Comparison of ENCODE assay signal across 22 cellular contexts in the genomic region with DNA sequence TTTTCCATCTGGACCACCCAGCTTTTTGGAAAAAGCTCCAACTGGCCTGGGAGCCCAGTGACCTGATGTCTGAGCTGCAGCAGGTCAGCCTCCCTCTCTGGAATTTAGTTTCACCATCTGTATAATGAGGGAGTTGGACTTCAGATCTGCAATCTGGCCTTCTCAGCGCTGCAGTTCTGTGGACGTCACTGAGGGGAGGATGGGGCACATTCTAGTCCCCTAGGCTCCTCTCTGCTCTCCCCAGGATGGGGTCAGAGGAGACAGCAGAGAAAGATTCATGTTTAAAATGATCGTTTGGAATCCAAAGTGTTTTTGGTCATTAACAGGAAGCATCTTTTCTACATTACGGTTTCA. TPM values are rescaled to one million over a fixed set of nuclear protein-coding genes. Genes with fewer than 3 reads are reported as not detected.
DNase-seq lines count a peak whose midpoint lies in the region; ATAC-seq and TF ChIP-seq lines count a peak whose summit lies in the region.
"Had no signal": no experiment of that assay in that cellular context is flagged by ENCODE, and none has a peak within 500 bp of the region (broad histone marks: within the 10 kb centered on the region; RNA-seq: fewer than 3 reads in every experiment).

No MANE protein-coding gene starts in this region.

- no peak overlapping the region for H2AFZ ChIP-seq in smooth muscle cell (ENCODE audit: low read depth)

- H3K27me3 Mint-ChIP-seq in endodermal cell (ENCODE audit: insufficient read depth) = peaks cover 41% of the 10 kb centered on the region

- no peaks in the 10 kb centered on the region for H3K36me3 Mint-ChIP-seq in endodermal cell (ENCODE audit: low read depth)
- H3K36me3 Mint-ChIP-seq: CD8-positive, alpha-beta memory T cell; IgD-negative memory B cell had no signal

- H3K36me3 ChIP-seq in endodermal cell (ENCODE audit: control insufficient read depth, insufficient read depth, low read length) (no peaks in the 10 kb centered on the region), smooth muscle cell (ENCODE audit: low read depth) (no peaks in the 10 kb centered on the region)
- H3K36me3 ChIP-seq: BE2C had no signal

- H3K4me1 ChIP-seq in endodermal cell (ENCODE audit: control insufficient read depth, insufficient read depth, low read length) = no peaks in the 10 kb centered on the region
- H3K4me1 ChIP-seq in smooth muscle cell (ENCODE audit: low read depth) = no peaks in the 10 kb centered on the region

- no peaks in the 10 kb centered on the region for H4K20me1 ChIP-seq in smooth muscle cell (ENCODE audit: low read depth)

- no peaks in the 10 kb centered on the region for H3K9me3 ChIP-seq in endodermal cell (ENCODE audit: control insufficient read depth, low read length)
- H3K9me3 ChIP-seq in smooth muscle cell (replicated peaks; ENCODE audit: low read depth) = no peaks in the 10 kb centered on the region
- H3K9me3 ChIP-seq: BE2C had no signal

- H3K4me3 ChIP-seq in endodermal cell (ENCODE audit: low read length) (no peak overlapping the region), smooth muscle cell (no peak overlapping the region)
- H3K4me3 ChIP-seq: SK-N-MC had no signal

- WGBS in endodermal cell (ENCODE audit: insufficient coverage in 1 of 2, insufficient read length in 1 of 2), 2 experiments = 84 to 90% methylated on average over 2 to 4 of the region's 4 CpGs
- 89% methylated on average over 4 of the region's 4 CpGs for WGBS in smooth muscle cell (ENCODE audit: low lambda C conversion rate)

- peaks cover 10% of the 10 kb centered on the region for H3K27me3 ChIP-seq in endodermal cell (ENCODE audit: control insufficient read depth, insufficient read depth, low read length, poor library complexity, severe bottlenecking)
- H3K27me3 ChIP-seq in smooth muscle cell (ENCODE audit: low read depth) = peaks cover 15% of the 10 kb centered on the region
- H3K27me3 ChIP-seq: BE2C had no signal

- ATAC-seq in activated CD4-positive, CD25-positive, alpha-beta regulatory T cell treated with anti-CD3 and anti-CD28 coated beads, Interleukin-2, amount 50 U/mL, for 24 hours = no peak

- no peak overlapping the region for H3K9ac ChIP-seq in endodermal cell (ENCODE audit: extremely low read depth, low read length, poor library complexity, severe bottlenecking)
- H3K9ac ChIP-seq in smooth muscle cell (ENCODE audit: low read depth) = no peak overlapping the region
- H3K9ac ChIP-seq: KMS-11 had no signal

- H3K27ac Mint-ChIP-seq in endodermal cell = no peak overlapping the region
- H3K27ac Mint-ChIP-seq: IgD-negative memory B cell had no signal

- H3K4me1 Mint-ChIP-seq in endodermal cell = peaks cover 3% of the 10 kb centered on the region

- no peak overlapping the region for H3K4me3 Mint-ChIP-seq in endodermal cell
- H3K4me3 Mint-ChIP-seq: CD8-positive, alpha-beta memory T cell; IgD-negative memory B cell had no signal

- TF ChIP-seq CTCF in endodermal cell (conservative IDR thresholded peaks at IDR 0.05) (no peak), smooth muscle cell (IDR thresholded peaks at IDR 0.05; ENCODE audit: borderline replicate concordance, insufficient read depth, poor library complexity, severe bottlenecking) (no peak)

- no peaks in the 10 kb centered on the region for H3F3A ChIP-seq in smooth muscle cell (ENCODE audit: low read depth)

- DNase-seq in Ammon's horn (ENCODE audit: low spot score) = peak; percentile 1
- peak; percentile 28 for DNase-seq in endodermal cell
- peak; percentile 12 for DNase-seq in left kidney (ENCODE audit: low read depth, low spot score)
- peak; percentile 1 for DNase-seq in stimulated activated CD8-positive, alpha-beta memory T cell treated with anti-CD3 and anti-CD28 coated beads, Interleukin-4, amount 100 ng/mL, for 48 hours
- DNase-seq in NOMO-1 (lab: John Stamatoyannopoulos, UW; ENCODE audit: unreplicated experiment in 2 of 2) = no peak
- no peak for DNase-seq in smooth muscle cell (lab: John Stamatoyannopoulos, UW; ENCODE audit: unreplicated experiment)
- DNase-seq: BE2C; CD8-positive, alpha-beta memory T cell; DMS153; DND-41; NCI-H1048; NCI-H1694; NCI-H446 treated with DMSO at 0.1 percent for 48 hours; NCI-H526 had no signal

- H3K79me2 ChIP-seq in smooth muscle cell (ENCODE audit: low read depth) = no peaks in the 10 kb centered on the region

- no peak overlapping the region for H3K4me2 ChIP-seq in smooth muscle cell
- H3K4me2 ChIP-seq: KMS-11 had no signal

- H3K27ac ChIP-seq in endodermal cell (ENCODE audit: low read depth, low read length) (no peak overlapping the region), smooth muscle cell (ENCODE audit: low read depth) (no peak overlapping the region)
- H3K27ac ChIP-seq: HL-60, KMS-11, SK-N-MC had no signal

- no peaks in the 10 kb centered on the region for H3K9me3 Mint-ChIP-seq in endodermal cell
- H3K9me3 Mint-ChIP-seq: CD8-positive, alpha-beta memory T cell; IgD-negative memory B cell had no signal

RNA-seq across cellular contexts. Expression of a gene that starts 10.2 kb away (rescaled TPM):
- total RNA-seq in endodermal cell = not detected
- polyA plus RNA-seq in endodermal cell (2013, experiment 1 of 2) = not detected
- not detected for polyA plus RNA-seq in endodermal cell (2013, experiment 2 of 2)
- total RNA-seq in smooth muscle cell = not detected in 2 replicates
- not detected in 2 replicates for polyA plus RNA-seq in smooth muscle cell
- total RNA-seq: A673; CD8-positive, alpha-beta memory T cell; H1 had no signal
- polyA plus RNA-seq: CD14-positive monocyte; CD8-positive, alpha-beta memory T cell; H1; IgD-negative memory B cell had no signal

RNA-seq across cellular contexts. Expression of a gene that starts 30.9 kb away (rescaled TPM):
- total RNA-seq in endodermal cell (10 to 100 TPM; 12.8 to 18.3 TPM), smooth muscle cell (4.5 and 4.9 TPM in 2 replicates)
- polyA plus RNA-seq in endodermal cell (2013, experiment 1 of 2) = 29.5 TPM
- 26.0 TPM for polyA plus RNA-seq in endodermal cell (2013, experiment 2 of 2)
- 12.4 and 18.7 TPM in 2 replicates for polyA plus RNA-seq in smooth muscle cell

RNA-seq across cellular contexts. Expression of a gene that starts 31.4 kb away (rescaled TPM):
- total RNA-seq in endodermal cell (under 1 TPM in 1 of 2 donors, not detected in 1; 0.22 TPM), smooth muscle cell (not detected in 2 replicates)
- polyA plus RNA-seq in endodermal cell (2013, experiment 1 of 2) = 0.32 TPM
- 0.70 TPM for polyA plus RNA-seq in endodermal cell (2013, experiment 2 of 2)
- not detected in 2 replicates for polyA plus RNA-seq in smooth muscle cell
- total RNA-seq: A673; CD8-positive, alpha-beta memory T cell; H1 had no signal
- polyA plus RNA-seq: CD8-positive, alpha-beta memory T cell; H1; IgD-negative memory B cell had no signal

RNA-seq across cellular contexts. Expression of a gene that starts 45.1 kb away (rescaled TPM):
- total RNA-seq in endodermal cell = 10 to 100 TPM; 34.3 to 48.6 TPM
- polyA plus RNA-seq in endodermal cell (2013, experiment 1 of 2) = 68.5 TPM
- 57.9 TPM for polyA plus RNA-seq in endodermal cell (2013, experiment 2 of 2)
- 7.7 and 20.4 TPM in 2 replicates for total RNA-seq in smooth muscle cell
- polyA plus RNA-seq in smooth muscle cell = 66.7 and 67.8 TPM in 2 replicates

RNA-seq across cellular contexts. Expression of a gene that starts 46.0 kb away (rescaled TPM):
- total RNA-seq in endodermal cell (not detected), smooth muscle cell (1.1 TPM in 1 of 2 replicates, not detected in the other)
- polyA plus RNA-seq in endodermal cell (2013, experiment 1 of 2) = not detected
- not detected for polyA plus RNA-seq in endodermal cell (2013, experiment 2 of 2)
- polyA plus RNA-seq in smooth muscle cell = 0.45 TPM in 1 of 2 replicates, not detected in the other
- total RNA-seq: A673; CD8-positive, alpha-beta memory T cell; H1 had no signal
- polyA plus RNA-seq: CD14-positive monocyte; CD8-positive, alpha-beta memory T cell; H1; IgD-negative memory B cell had no signal

Comparison
In these comparisons a context has a peak if more than half of its experiments do, and no peak if none do; other contexts are left out.
1. DNase-seq: peak in Ammon's horn (single experiment), endodermal cell (single experiment), left kidney (single experiment) and stimulated activated CD8-positive, alpha-beta memory T cell treated with anti-CD3 and anti-CD28 coated beads, Interleukin-4, amount 100 ng/mL, for 48 hours (single experiment); none in NOMO-1 (0 of 2) and smooth muscle cell (single experiment).